Comparison of ENCODE assay signal across 1 cellular context in the genomic region with DNA sequence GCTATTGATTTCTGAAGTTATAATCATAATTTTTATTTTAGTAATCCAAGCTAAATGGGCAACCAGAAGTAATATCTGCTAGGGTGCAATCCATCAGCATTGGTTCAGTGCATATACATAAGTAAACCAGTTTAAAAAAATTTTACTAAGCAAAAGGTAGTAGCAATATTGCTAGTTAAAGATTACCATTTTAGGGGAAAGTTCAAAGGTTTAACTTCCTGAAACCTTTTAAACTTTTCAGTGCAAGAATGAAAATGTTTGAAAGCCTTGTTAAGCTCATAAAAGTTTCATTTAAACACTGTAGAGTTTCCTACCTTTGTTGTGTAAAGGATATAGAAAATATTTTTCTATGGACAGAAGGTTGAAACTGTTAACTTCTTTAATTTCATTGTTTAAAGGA.
TF ChIP-seq lines count a peak whose summit lies in the region.

No MANE protein-coding gene starts in this region.

TF ChIP-seq in HepG2, 621 proteins besides CTCF, POLR2A, EP300 and RAD21 (continued from another document and continues in another):
- no peak for TF ChIP-seq SP1 (IDR thresholded peaks at IDR 0.05)
- TF ChIP-seq SP1 (CRISPR knock-in tag; IDR thresholded peaks at IDR 0.05), result no peak
- TF ChIP-seq FOXA3 (CRISPR knock-in tag; IDR thresholded peaks at IDR 0.05), result no peak
- no peak for TF ChIP-seq KMT2A (CRISPR knock-in tag; IDR thresholded peaks at IDR 0.05)
- TF ChIP-seq GLI4 (CRISPR knock-in tag; IDR thresholded peaks at IDR 0.05; ENCODE audit: borderline replicate concordance), result no peak
- TF ChIP-seq ELF3 (CRISPR knock-in tag; IDR thresholded peaks at IDR 0.05), result peak; percentile 42; the same call in 1 of the 2 replicates
- TF ChIP-seq CHD4 (IDR thresholded peaks at IDR 0.05; ENCODE audit: borderline replicate concordance, low read length), result no peak
- no peak for TF ChIP-seq TCF12 (IDR thresholded peaks at IDR 0.05)
- no peak for TF ChIP-seq TCF12 (CRISPR knock-in tag; IDR thresholded peaks at IDR 0.05)
- no peak for TF ChIP-seq TAF15 (IDR thresholded peaks at IDR 0.05; ENCODE audit: low read depth, low read length, poor library complexity, severe bottlenecking)
- TF ChIP-seq POLR2G (IDR thresholded peaks at IDR 0.05; ENCODE audit: low read depth, low read length), result no peak
- TF ChIP-seq NONO (IDR thresholded peaks at IDR 0.05), result no peak
- TF ChIP-seq NONO (CRISPR knock-in tag; conservative IDR thresholded peaks at IDR 0.05), result no peak
- no peak for TF ChIP-seq ZNF891 (CRISPR knock-in tag; IDR thresholded peaks at IDR 0.05)
- no peak for TF ChIP-seq ZFYVE20 (CRISPR knock-in tag; IDR thresholded peaks at IDR 0.05; ENCODE audit: borderline replicate concordance, low read depth)
- TF ChIP-seq, protein P1, sequence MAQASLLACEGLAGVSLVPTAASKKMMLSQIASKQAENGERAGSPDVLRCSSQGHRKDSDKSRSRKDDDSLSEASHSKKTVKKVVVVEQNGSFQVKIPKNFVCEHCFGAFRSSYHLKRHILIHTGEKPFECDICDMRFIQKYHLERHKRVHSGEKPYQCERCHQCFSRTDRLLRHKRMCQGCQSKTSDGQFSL (CRISPR knock-in tag; IDR thresholded peaks at IDR 0.05), result no peak
- no peak for TF ChIP-seq NAIF1 (CRISPR knock-in tag; IDR thresholded peaks at IDR 0.05; ENCODE audit: borderline replicate concordance)
- 0 out of 2 replicates have a peak, but pooled peaks have one; percentile 10 for TF ChIP-seq NR2F6 (IDR thresholded peaks at IDR 0.05)
- TF ChIP-seq NR2F6 (CRISPR knock-in tag; IDR thresholded peaks at IDR 0.05), result no peak
- TF ChIP-seq SMARCE1 (IDR thresholded peaks at IDR 0.05; ENCODE audit: borderline replicate concordance), result no peak
- TF ChIP-seq, protein P2, sequence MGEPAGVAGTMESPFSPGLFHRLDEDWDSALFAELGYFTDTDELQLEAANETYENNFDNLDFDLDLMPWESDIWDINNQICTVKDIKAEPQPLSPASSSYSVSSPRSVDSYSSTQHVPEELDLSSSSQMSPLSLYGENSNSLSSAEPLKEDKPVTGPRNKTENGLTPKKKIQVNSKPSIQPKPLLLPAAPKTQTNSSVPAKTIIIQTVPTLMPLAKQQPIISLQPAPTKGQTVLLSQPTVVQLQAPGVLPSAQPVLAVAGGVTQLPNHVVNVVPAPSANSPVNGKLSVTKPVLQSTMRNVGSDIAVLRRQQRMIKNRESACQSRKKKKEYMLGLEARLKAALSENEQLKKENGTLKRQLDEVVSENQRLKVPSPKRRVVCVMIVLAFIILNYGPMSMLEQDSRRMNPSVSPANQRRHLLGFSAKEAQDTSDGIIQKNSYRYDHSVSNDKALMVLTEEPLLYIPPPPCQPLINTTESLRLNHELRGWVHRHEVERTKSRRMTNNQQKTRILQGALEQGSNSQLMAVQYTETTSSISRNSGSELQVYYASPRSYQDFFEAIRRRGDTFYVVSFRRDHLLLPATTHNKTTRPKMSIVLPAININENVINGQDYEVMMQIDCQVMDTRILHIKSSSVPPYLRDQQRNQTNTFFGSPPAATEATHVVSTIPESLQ (CRISPR knock-in tag; conservative IDR thresholded peaks at IDR 0.05), result no peak
- TF ChIP-seq, protein P3, sequence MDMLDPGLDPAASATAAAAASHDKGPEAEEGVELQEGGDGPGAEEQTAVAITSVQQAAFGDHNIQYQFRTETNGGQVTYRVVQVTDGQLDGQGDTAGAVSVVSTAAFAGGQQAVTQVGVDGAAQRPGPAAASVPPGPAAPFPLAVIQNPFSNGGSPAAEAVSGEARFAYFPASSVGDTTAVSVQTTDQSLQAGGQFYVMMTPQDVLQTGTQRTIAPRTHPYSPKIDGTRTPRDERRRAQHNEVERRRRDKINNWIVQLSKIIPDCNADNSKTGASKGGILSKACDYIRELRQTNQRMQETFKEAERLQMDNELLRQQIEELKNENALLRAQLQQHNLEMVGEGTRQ (IDR thresholded peaks at IDR 0.05; ENCODE audit: low read depth, low read length), result no peak
- TF ChIP-seq, protein P3 (CRISPR knock-in tag; IDR thresholded peaks at IDR 0.05; ENCODE audit: borderline replicate concordance), result no peak
- TF ChIP-seq, protein P4, sequence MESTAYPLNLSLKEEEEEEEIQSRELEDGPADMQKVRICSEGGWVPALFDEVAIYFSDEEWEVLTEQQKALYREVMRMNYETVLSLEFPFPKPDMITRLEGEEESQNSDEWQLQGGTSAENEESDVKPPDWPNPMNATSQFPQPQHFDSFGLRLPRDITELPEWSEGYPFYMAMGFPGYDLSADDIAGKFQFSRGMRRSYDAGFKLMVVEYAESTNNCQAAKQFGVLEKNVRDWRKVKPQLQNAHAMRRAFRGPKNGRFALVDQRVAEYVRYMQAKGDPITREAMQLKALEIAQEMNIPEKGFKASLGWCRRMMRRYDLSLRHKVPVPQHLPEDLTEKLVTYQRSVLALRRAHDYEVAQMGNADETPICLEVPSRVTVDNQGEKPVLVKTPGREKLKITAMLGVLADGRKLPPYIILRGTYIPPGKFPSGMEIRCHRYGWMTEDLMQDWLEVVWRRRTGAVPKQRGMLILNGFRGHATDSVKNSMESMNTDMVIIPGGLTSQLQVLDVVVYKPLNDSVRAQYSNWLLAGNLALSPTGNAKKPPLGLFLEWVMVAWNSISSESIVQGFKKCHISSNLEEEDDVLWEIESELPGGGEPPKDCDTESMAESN (CRISPR knock-in tag; conservative IDR thresholded peaks at IDR 0.05), result no peak
- TF ChIP-seq, protein P5, sequence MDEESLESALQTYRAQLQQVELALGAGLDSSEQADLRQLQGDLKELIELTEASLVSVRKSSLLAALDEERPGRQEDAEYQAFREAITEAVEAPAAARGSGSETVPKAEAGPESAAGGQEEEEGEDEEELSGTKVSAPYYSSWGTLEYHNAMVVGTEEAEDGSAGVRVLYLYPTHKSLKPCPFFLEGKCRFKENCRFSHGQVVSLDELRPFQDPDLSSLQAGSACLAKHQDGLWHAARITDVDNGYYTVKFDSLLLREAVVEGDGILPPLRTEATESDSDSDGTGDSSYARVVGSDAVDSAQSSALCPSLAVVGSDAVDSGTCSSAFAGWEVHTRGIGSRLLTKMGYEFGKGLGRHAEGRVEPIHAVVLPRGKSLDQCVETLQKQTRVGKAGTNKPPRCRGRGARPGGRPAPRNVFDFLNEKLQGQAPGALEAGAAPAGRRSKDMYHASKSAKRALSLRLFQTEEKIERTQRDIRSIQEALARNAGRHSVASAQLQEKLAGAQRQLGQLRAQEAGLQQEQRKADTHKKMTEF (CRISPR knock-in tag; IDR thresholded peaks at IDR 0.05), result 0 out of 2 replicates have a peak, but pooled peaks have one; percentile 30
- TF ChIP-seq ZNF775 (CRISPR knock-in tag; IDR thresholded peaks at IDR 0.05; ENCODE audit: borderline replicate concordance), result no peak
- TF ChIP-seq KAT8 (CRISPR knock-in tag; IDR thresholded peaks at IDR 0.05), result 0 out of 2 replicates have a peak, but pooled peaks have one; percentile 28
- TF ChIP-seq ZNF256 (CRISPR knock-in tag; conservative IDR thresholded peaks at IDR 0.05), result no peak
- TF ChIP-seq AKAP8 (CRISPR knock-in tag; IDR thresholded peaks at IDR 0.05), result no peak
- no peak for TF ChIP-seq PHF20 (CRISPR knock-in tag; IDR thresholded peaks at IDR 0.05)
- no peak for TF ChIP-seq MZF1 (CRISPR knock-in tag; IDR thresholded peaks at IDR 0.05; ENCODE audit: borderline replicate concordance)
- no peak for TF ChIP-seq ZNF326 (CRISPR knock-in tag; IDR thresholded peaks at IDR 0.05; ENCODE audit: borderline replicate concordance)
- TF ChIP-seq ZNF317 (CRISPR knock-in tag; IDR thresholded peaks at IDR 0.05), result no peak
- TF ChIP-seq REL (CRISPR knock-in tag; conservative IDR thresholded peaks at IDR 0.05), result no peak
- TF ChIP-seq, protein P6, sequence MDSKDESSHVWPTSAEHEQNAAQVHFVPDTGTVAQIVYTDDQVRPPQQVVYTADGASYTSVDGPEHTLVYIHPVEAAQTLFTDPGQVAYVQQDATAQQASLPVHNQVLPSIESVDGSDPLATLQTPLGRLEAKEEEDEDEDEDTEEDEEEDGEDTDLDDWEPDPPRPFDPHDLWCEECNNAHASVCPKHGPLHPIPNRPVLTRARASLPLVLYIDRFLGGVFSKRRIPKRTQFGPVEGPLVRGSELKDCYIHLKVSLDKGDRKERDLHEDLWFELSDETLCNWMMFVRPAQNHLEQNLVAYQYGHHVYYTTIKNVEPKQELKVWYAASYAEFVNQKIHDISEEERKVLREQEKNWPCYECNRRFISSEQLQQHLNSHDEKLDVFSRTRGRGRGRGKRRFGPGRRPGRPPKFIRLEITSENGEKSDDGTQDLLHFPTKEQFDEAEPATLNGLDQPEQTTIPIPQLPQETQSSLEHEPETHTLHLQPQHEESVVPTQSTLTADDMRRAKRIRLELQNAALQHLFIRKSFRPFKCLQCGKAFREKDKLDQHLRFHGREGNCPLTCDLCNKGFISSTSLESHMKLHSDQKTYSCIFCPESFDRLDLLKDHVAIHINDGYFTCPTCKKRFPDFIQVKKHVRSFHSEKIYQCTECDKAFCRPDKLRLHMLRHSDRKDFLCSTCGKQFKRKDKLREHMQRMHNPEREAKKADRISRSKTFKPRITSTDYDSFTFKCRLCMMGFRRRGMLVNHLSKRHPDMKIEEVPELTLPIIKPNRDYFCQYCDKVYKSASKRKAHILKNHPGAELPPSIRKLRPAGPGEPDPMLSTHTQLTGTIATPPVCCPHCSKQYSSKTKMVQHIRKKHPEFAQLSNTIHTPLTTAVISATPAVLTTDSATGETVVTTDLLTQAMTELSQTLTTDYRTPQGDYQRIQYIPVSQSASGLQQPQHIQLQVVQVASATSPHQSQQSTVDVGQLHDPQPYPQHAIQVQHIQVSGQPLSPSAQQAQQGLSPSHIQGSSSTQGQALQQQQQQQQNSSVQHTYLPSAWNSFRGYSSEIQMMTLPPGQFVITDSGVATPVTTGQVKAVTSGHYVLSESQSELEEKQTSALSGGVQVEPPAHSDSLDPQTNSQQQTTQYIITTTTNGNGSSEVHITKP (CRISPR knock-in tag; IDR thresholded peaks at IDR 0.05; ENCODE audit: low read depth), result no peak
- TF ChIP-seq, protein P7, sequence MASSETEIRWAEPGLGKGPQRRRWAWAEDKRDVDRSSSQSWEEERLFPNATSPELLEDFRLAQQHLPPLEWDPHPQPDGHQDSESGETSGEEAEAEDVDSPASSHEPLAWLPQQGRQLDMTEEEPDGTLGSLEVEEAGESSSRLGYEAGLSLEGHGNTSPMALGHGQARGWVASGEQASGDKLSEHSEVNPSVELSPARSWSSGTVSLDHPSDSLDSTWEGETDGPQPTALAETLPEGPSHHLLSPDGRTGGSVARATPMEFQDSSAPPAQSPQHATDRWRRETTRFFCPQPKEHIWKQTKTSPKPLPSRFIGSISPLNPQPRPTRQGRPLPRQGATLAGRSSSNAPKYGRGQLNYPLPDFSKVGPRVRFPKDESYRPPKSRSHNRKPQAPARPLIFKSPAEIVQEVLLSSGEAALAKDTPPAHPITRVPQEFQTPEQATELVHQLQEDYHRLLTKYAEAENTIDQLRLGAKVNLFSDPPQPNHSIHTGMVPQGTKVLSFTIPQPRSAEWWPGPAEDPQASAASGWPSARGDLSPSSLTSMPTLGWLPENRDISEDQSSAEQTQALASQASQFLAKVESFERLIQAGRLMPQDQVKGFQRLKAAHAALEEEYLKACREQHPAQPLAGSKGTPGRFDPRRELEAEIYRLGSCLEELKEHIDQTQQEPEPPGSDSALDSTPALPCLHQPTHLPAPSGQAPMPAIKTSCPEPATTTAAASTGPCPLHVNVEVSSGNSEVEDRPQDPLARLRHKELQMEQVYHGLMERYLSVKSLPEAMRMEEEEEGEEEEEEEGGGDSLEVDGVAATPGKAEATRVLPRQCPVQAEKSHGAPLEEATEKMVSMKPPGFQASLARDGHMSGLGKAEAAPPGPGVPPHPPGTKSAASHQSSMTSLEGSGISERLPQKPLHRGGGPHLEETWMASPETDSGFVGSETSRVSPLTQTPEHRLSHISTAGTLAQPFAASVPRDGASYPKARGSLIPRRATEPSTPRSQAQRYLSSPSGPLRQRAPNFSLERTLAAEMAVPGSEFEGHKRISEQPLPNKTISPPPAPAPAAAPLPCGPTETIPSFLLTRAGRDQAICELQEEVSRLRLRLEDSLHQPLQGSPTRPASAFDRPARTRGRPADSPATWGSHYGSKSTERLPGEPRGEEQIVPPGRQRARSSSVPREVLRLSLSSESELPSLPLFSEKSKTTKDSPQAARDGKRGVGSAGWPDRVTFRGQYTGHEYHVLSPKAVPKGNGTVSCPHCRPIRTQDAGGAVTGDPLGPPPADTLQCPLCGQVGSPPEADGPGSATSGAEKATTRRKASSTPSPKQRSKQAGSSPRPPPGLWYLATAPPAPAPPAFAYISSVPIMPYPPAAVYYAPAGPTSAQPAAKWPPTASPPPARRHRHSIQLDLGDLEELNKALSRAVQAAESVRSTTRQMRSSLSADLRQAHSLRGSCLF (CRISPR knock-in tag; IDR thresholded peaks at IDR 0.05; ENCODE audit: borderline replicate concordance), result no peak
- no peak for TF ChIP-seq POLR2AphosphoS2 (IDR thresholded peaks at IDR 0.05; ENCODE audit: low read depth, low read length)
- no peak for TF ChIP-seq SMAD9 (CRISPR knock-in tag; IDR thresholded peaks at IDR 0.05)
- peak; percentile 44 for TF ChIP-seq ASH2L (IDR thresholded peaks at IDR 0.05; ENCODE audit: insufficient read length, low read depth, low read length)
- TF ChIP-seq FLYWCH1 (CRISPR knock-in tag; IDR thresholded peaks at IDR 0.05), result no peak
- TF ChIP-seq ZC3H4 (CRISPR knock-in tag; IDR thresholded peaks at IDR 0.05; ENCODE audit: borderline replicate concordance), result no peak
- TF ChIP-seq SYNCRIP (IDR thresholded peaks at IDR 0.05; ENCODE audit: insufficient read depth, low read depth, low read length), result no peak
- no peak for TF ChIP-seq ERF (CRISPR knock-in tag; IDR thresholded peaks at IDR 0.05)
- TF ChIP-seq ZFX (CRISPR knock-in tag; IDR thresholded peaks at IDR 0.05; ENCODE audit: low read depth), result no peak
- TF ChIP-seq NR2C2 (CRISPR knock-in tag; IDR thresholded peaks at IDR 0.05; ENCODE audit: borderline replicate concordance), result peak; percentile 91
- no peak for TF ChIP-seq ZEB1 (IDR thresholded peaks at IDR 0.05; ENCODE audit: insufficient replicate concordance, low read depth)
- TF ChIP-seq, protein P8, sequence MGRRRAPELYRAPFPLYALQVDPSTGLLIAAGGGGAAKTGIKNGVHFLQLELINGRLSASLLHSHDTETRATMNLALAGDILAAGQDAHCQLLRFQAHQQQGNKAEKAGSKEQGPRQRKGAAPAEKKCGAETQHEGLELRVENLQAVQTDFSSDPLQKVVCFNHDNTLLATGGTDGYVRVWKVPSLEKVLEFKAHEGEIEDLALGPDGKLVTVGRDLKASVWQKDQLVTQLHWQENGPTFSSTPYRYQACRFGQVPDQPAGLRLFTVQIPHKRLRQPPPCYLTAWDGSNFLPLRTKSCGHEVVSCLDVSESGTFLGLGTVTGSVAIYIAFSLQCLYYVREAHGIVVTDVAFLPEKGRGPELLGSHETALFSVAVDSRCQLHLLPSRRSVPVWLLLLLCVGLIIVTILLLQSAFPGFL (CRISPR knock-in tag; IDR thresholded peaks at IDR 0.05), result no peak
- TF ChIP-seq CCDC6 (CRISPR knock-in tag; IDR thresholded peaks at IDR 0.05), result no peak
- no peak for TF ChIP-seq ZNF569 (CRISPR knock-in tag; IDR thresholded peaks at IDR 0.05; ENCODE audit: borderline replicate concordance)
